Comparison of ENCODE assay signal across 1 cellular context in the genomic region with DNA sequence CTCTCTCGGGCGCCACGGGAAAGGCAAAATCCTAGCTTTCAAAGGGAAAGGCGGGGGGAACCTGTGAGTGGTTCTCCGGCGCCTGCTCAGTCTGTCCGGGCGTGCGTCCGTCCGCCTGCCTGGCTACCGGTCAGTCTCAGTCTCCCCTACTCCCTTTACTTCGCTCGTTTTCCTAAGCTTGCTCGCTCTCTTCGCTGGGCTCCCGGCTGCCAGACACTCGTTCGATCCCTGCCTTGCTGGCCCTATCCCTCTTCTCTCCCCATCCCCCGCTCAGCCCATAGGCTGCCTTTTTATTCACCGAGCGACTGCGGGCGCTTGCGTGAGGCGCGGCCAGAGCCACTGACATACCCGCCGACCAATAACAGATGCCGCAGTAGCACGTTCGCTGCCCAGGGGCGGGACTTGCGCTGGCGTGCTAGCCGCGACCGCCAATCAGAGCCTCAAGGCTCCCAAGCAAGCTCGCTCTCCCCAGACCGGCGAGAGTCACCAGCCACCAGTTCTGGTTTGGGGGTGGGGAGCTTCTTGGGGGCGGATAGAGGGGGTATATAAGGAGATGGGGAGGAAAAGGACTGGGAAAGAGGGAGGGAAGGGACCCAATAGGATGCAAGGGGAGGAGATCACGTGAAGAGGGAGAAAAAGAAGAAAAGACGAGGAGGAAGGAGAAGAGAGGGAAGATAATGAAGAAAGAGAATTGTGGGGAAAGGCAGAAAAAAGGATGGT.
TF ChIP-seq lines count a peak whose summit lies in the region.

No MANE protein-coding gene starts in this region.

TF ChIP-seq in HepG2, 621 proteins besides CTCF, POLR2A, EP300 and RAD21 (continued from another document and continues in another):
- TF ChIP-seq HNF4G (IDR thresholded peaks at IDR 0.05; ENCODE audit: borderline replicate concordance, low read depth, low read length) (no peak), HNF4G (CRISPR knock-in tag; IDR thresholded peaks at IDR 0.05; ENCODE audit: borderline replicate concordance, low read depth) (no peak), ZNF136 (CRISPR knock-in tag; IDR thresholded peaks at IDR 0.05; ENCODE audit: low read depth) (no peak), NFYB (CRISPR knock-in tag; IDR thresholded peaks at IDR 0.05) (peak; percentile 94), CBX1 (IDR thresholded peaks at IDR 0.05; ENCODE audit: low read depth) (peak; percentile 87), CREB1 (IDR thresholded peaks at IDR 0.05) (peak; percentile 61; the same call in 1 of the 2 replicates), CREB1 (CRISPR knock-in tag; IDR thresholded peaks at IDR 0.05) (peak; percentile 81), KLF16 (CRISPR knock-in tag; IDR thresholded peaks at IDR 0.05) (no peak), NFRKB (IDR thresholded peaks at IDR 0.05) (no peak), NRL (CRISPR knock-in tag; IDR thresholded peaks at IDR 0.05; ENCODE audit: borderline replicate concordance) (no peak), RARA (CRISPR knock-in tag; IDR thresholded peaks at IDR 0.05) (no peak), MEIS2 (CRISPR knock-in tag; IDR thresholded peaks at IDR 0.05) (no peak), ARHGAP35 (CRISPR knock-in tag; IDR thresholded peaks at IDR 0.05; ENCODE audit: borderline replicate concordance) (no peak), ZNF20 (CRISPR knock-in tag; IDR thresholded peaks at IDR 0.05) (no peak), ZNF670 (CRISPR knock-in tag; IDR thresholded peaks at IDR 0.05; ENCODE audit: borderline replicate concordance) (no peak), ZNF749 (CRISPR knock-in tag; IDR thresholded peaks at IDR 0.05; ENCODE audit: borderline replicate concordance) (no peak), SIX1 (CRISPR knock-in tag; IDR thresholded peaks at IDR 0.05; ENCODE audit: borderline replicate concordance) (no peak), TSC22D2 (CRISPR knock-in tag; IDR thresholded peaks at IDR 0.05; ENCODE audit: borderline replicate concordance) (no peak), HBP1 (CRISPR knock-in tag; IDR thresholded peaks at IDR 0.05; ENCODE audit: low read depth) (no peak), FOXK2 (IDR thresholded peaks at IDR 0.05) (no peak), HDAC6 (IDR thresholded peaks at IDR 0.05; ENCODE audit: low read depth, low read length) (no peak), NFKBIZ (CRISPR knock-in tag; IDR thresholded peaks at IDR 0.05) (no peak), SP4 (CRISPR knock-in tag; IDR thresholded peaks at IDR 0.05) (peak; percentile 51; the same call in 1 of the 2 replicates), ZNF143 (CRISPR knock-in tag; IDR thresholded peaks at IDR 0.05) (no peak), TOPORS (CRISPR knock-in tag; IDR thresholded peaks at IDR 0.05) (no peak), TBL1XR1 (IDR thresholded peaks at IDR 0.05; ENCODE audit: borderline replicate concordance, low read length, partially characterized antibody) (peak; percentile 42), U2AF1 (optimal IDR thresholded peaks at IDR 0.05; ENCODE audit: low read depth, low read length) (no peak), CBFB (CRISPR knock-in tag; IDR thresholded peaks at IDR 0.05) (no peak), GABPB1 (CRISPR knock-in tag; IDR thresholded peaks at IDR 0.05) (peak; percentile 79), ZNF333 (CRISPR knock-in tag; IDR thresholded peaks at IDR 0.05; ENCODE audit: borderline replicate concordance) (no peak), ZIK1 (CRISPR knock-in tag; IDR thresholded peaks at IDR 0.05; ENCODE audit: borderline replicate concordance, low read depth) (no peak), NPAS2 (CRISPR knock-in tag; IDR thresholded peaks at IDR 0.05; ENCODE audit: borderline replicate concordance) (no peak), POLR2AphosphoS5 (IDR thresholded peaks at IDR 0.05; ENCODE audit: low read depth, low read length) (peak; percentile 33; the same call in 1 of the 2 replicates), ZNF761 (CRISPR knock-in tag; conservative IDR thresholded peaks at IDR 0.05) (no peak), NFATC3 (CRISPR knock-in tag; IDR thresholded peaks at IDR 0.05) (no peak), ZNF766 (CRISPR knock-in tag; IDR thresholded peaks at IDR 0.05; ENCODE audit: borderline replicate concordance) (no peak), PBX2 (CRISPR knock-in tag; IDR thresholded peaks at IDR 0.05) (peak; percentile 86), ZNF776 (CRISPR knock-in tag; IDR thresholded peaks at IDR 0.05) (no peak), ARID5B (CRISPR knock-in tag; IDR thresholded peaks at IDR 0.05) (0 out of 2 replicates have a peak, but pooled peaks have one; percentile 14), SP140L (CRISPR knock-in tag; IDR thresholded peaks at IDR 0.05; ENCODE audit: borderline replicate concordance) (no peak), ZNF883 (CRISPR knock-in tag; IDR thresholded peaks at IDR 0.05; ENCODE audit: not compliant biosample characterization) (no peak), ZNF775 (CRISPR knock-in tag; IDR thresholded peaks at IDR 0.05; ENCODE audit: borderline replicate concordance) (no peak), HNRNPK (IDR thresholded peaks at IDR 0.05; ENCODE audit: low read depth, low read length, poor library complexity, severe bottlenecking) (peak; percentile 44), ZNF280D (CRISPR knock-in tag; IDR thresholded peaks at IDR 0.05) (no peak), ZNF83 (CRISPR knock-in tag; IDR thresholded peaks at IDR 0.05; ENCODE audit: borderline replicate concordance) (no peak), PBX3 (CRISPR knock-in tag; IDR thresholded peaks at IDR 0.05; ENCODE audit: borderline replicate concordance) (no peak), ZNF510 (CRISPR knock-in tag; IDR thresholded peaks at IDR 0.05; ENCODE audit: low read depth) (no peak), IRF1 (CRISPR knock-in tag; IDR thresholded peaks at IDR 0.05; ENCODE audit: low read depth) (no peak), ZBTB21 (CRISPR knock-in tag; IDR thresholded peaks at IDR 0.05) (no peak)
- TF ChIP-seq, protein P1, sequence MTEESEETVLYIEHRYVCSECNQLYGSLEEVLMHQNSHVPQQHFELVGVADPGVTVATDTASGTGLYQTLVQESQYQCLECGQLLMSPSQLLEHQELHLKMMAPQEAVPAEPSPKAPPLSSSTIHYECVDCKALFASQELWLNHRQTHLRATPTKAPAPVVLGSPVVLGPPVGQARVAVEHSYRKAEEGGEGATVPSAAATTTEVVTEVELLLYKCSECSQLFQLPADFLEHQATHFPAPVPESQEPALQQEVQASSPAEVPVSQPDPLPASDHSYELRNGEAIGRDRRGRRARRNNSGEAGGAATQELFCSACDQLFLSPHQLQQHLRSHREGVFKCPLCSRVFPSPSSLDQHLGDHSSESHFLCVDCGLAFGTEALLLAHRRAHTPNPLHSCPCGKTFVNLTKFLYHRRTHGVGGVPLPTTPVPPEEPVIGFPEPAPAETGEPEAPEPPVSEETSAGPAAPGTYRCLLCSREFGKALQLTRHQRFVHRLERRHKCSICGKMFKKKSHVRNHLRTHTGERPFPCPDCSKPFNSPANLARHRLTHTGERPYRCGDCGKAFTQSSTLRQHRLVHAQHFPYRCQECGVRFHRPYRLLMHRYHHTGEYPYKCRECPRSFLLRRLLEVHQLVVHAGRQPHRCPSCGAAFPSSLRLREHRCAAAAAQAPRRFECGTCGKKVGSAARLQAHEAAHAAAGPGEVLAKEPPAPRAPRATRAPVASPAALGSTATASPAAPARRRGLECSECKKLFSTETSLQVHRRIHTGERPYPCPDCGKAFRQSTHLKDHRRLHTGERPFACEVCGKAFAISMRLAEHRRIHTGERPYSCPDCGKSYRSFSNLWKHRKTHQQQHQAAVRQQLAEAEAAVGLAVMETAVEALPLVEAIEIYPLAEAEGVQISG (CRISPR knock-in tag; IDR thresholded peaks at IDR 0.05), result 0 out of 2 replicates have a peak, but pooled peaks have one; percentile 11
- TF ChIP-seq, protein P2, sequence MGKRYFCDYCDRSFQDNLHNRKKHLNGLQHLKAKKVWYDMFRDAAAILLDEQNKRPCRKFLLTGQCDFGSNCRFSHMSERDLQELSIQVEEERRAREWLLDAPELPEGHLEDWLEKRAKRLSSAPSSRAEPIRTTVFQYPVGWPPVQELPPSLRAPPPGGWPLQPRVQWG (CRISPR knock-in tag; IDR thresholded peaks at IDR 0.05; ENCODE audit: borderline replicate concordance, low read depth), result no peak
- TF ChIP-seq, protein P3, sequence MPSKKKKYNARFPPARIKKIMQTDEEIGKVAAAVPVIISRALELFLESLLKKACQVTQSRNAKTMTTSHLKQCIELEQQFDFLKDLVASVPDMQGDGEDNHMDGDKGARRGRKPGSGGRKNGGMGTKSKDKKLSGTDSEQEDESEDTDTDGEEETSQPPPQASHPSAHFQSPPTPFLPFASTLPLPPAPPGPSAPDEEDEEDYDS (CRISPR knock-in tag; IDR thresholded peaks at IDR 0.05), result peak; percentile 59; the same call in 1 of the 2 replicates
